Comparison of ENCODE assay signal across 8 cellular contexts in the genomic region with DNA sequence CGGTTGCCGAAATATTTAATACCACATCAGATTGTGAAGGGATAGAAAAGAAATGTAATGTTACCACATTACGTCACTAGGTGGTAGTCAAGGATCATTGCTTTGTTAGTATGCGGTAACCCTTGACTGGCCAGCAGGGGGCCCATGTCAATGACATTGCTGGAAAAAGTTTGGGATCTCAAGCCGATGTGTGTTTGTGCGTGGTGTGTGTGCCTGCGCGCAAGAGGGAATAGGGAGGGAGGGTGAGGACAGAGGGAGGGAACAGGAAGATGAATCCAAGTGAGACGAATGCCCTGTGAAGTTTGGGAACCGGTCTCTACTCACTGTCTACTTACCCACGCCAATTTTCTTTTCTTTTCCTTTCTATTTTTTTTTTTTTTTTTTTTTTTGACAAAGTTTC. TPM values are rescaled to one million over a fixed set of nuclear protein-coding genes. Genes with fewer than 3 reads are reported as not detected.
DNase-seq lines count a peak whose midpoint lies in the region; ATAC-seq and TF ChIP-seq lines count a peak whose summit lies in the region.

No MANE protein-coding gene starts in this region.

- H3K4me1 Mint-ChIP-seq in brain: peaks cover 4% of the 10 kb centered on the region
- peaks cover 5 to 11% of the 10 kb centered on the region in 2 donors for H3K4me1 Mint-ChIP-seq in immature natural killer cell

- H3K4me3 Mint-ChIP-seq in brain (peak overlapping the region in 4 of 5 experiments; percentile 17 to 66 (median 36)), immature natural killer cell (peak overlapping the region in 3 of 5 donors; percentile 14 to 77 (median 26))

- peak overlapping the region in 1 of 5 experiments; percentile 13 for H3K27ac Mint-ChIP-seq in brain
- H3K27ac Mint-ChIP-seq in immature natural killer cell: peak overlapping the region in 1 of 6 donors; percentile 47

- ATAC-seq in GM18502 (IDR thresholded peaks at IDR 0.05; ENCODE audit: poor library complexity, unreplicated experiment) (peak; percentile 99), HG02973 (IDR thresholded peaks at IDR 0.05; ENCODE audit: unreplicated experiment) (peak; percentile 99)

- H3K36me3 Mint-ChIP-seq in brain (no peaks in the 10 kb centered on the region), immature natural killer cell (peaks cover 0 to 8% (median 0%) of the 10 kb centered on the region in 3 donors)

- peaks cover 24% of the 10 kb centered on the region for H3K27me3 Mint-ChIP-seq in brain
- peaks cover 0 to 5% (median 3%) of the 10 kb centered on the region in 3 donors for H3K27me3 Mint-ChIP-seq in immature natural killer cell (ENCODE audit: low read depth in 3 of 3)

- TF ChIP-seq CTCF in brain (conservative IDR thresholded peaks at IDR 0.05): peak; percentile 100

- DNase-seq in A172 (ENCODE audit: low spot score): peak; percentile 90
- DNase-seq in NCI-H2029 treated with DMSO at 0.1 percent for 48 hours (lab: John Stamatoyannopoulos, UW): peak; percentile 85
- DNase-seq in T-helper 9 cell: peak; percentile 29
- peak; percentile 45 to 56 (median 54) for DNase-seq in immature natural killer cell
- DNase-seq in stimulated activated CD4-positive, alpha-beta T cell treated with anti-CD3 and anti-CD28 coated beads, Interleukin-12 subunit alpha, Interleukin-12 subunit beta, amount 100 ng/mL, for 48 hours (ENCODE audit: low read depth in 2 of 3, low spot score in 1 of 3): peak; percentile 40 to 53 (median 45)

- peaks cover 16 to 34% (median 20%) of the 10 kb centered on the region in 5 experiments for H3K9me3 Mint-ChIP-seq in brain
- peaks cover 0 to 15% (median 9%) of the 10 kb centered on the region in 6 donors for H3K9me3 Mint-ChIP-seq in immature natural killer cell

RNA-seq across cellular contexts. Expression of gene MRGPRX2, which starts 10.7 kb away (rescaled TPM):
- not detected in 2 replicates for total RNA-seq in A172 (2014; rRNA removed; shearing (Covaris generic))
- polyA plus RNA-seq in brain (ENCODE audit: insufficient read depth, low read depth, low replicate concordance): not detected
- under 1 TPM in 1 of 3 donors, not detected in 2; 0.40 TPM for polyA plus RNA-seq in immature natural killer cell

RNA-seq across cellular contexts. Expression of gene ZDHHC13, which starts 45.7 kb away (rescaled TPM):
- 37.5 and 37.6 TPM in 2 replicates for total RNA-seq in A172 (2014; rRNA removed; shearing (Covaris generic))
- polyA plus RNA-seq in brain (ENCODE audit: insufficient read depth, low read depth, low replicate concordance) (14.9 TPM), immature natural killer cell (10 to 100 TPM; 10.2 to 20.4 (median 13.6) TPM)

Comparison
In these comparisons a context has a peak if more than half of its experiments do, and no peak if none do; other contexts are left out.
1. Peak in every context shown above with its lines: DNase-seq and ATAC-seq.
2. DNase-seq: peak in every context shown above with its lines; median percentile 90 in A172; 85 in NCI-H2029 treated with DMSO at 0.1 percent for 48 hours; 54 in immature natural killer cell; 45 in stimulated activated CD4-positive, alpha-beta T cell treated with anti-CD3 and anti-CD28 coated beads, Interleukin-12 subunit alpha, Interleukin-12 subunit beta, amount 100 ng/mL, for 48 hours; 29 in T-helper 9 cell.